Comparison of ENCODE assay signal across 1 cellular context in genomic region chr19:39446365-39447084, GRCh38.
TF ChIP-seq lines count a peak whose summit lies in the region.

No MANE protein-coding gene starts in this region.

TF ChIP-seq in HepG2, 621 proteins besides CTCF, POLR2A, EP300 and RAD21:
- peak; percentile 55; the same call in 1 of the 2 replicates for TF ChIP-seq ZNF460 (CRISPR knock-in tag; IDR thresholded peaks at IDR 0.05; ENCODE audit: borderline replicate concordance)
- 0 out of 2 replicates have a peak, but pooled peaks have one; percentile 12 for TF ChIP-seq SALL1 (CRISPR knock-in tag; IDR thresholded peaks at IDR 0.05)
- TF ChIP-seq RELA (CRISPR knock-in tag; IDR thresholded peaks at IDR 0.05), result no peak
